8 cellular contexts compared by ENCODE assay signal in the genomic region with DNA sequence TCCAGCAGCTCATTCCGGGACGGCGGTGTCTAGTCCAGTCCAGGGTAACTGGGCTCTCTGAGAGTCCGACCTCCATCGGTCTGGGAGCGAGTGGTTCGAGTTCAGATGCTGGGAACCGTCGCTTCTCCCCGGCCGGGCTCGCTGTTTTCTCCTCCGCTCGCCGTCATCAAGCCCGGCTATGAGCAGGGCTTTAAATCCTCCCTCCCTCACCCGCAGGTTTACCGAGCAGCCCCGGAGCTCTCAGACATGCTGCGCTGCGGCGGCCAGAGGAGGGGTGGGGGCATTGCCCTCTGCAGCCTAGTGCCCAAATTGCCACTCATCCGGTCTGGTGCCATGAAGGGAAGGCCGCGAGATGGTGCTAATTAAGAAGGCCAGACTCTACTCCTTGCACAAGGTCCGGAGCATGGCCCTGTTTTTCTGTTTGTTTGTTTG. TPM values are rescaled to one million over a fixed set of nuclear protein-coding genes. Genes with fewer than 3 reads are reported as not detected.
DNase-seq lines count a peak whose midpoint lies in the region; ATAC-seq and TF ChIP-seq lines count a peak whose summit lies in the region.

No MANE protein-coding gene starts in this region.

- H3K79me1 ChIP-seq in neuronal stem cell (ENCODE audit: low read depth, low read length) = no peaks in the 10 kb centered on the region

- no peak overlapping the region for H3K27ac Mint-ChIP-seq in effector memory CD8-positive, alpha-beta T cell
- H3K27ac Mint-ChIP-seq in T-helper 2 cell treated with Interferon-gamma antibody and Interleukin-4, amounts not matched to agents 5 μg/mL and 100 μg/mL, for 36 hours = no peak overlapping the region
- H3K27ac Mint-ChIP-seq in Calu3 (ENCODE audit: unreplicated experiment) = no peak overlapping the region

- H3K4me1 Mint-ChIP-seq in effector memory CD8-positive, alpha-beta T cell (ENCODE audit: low read depth in 2 of 2) = peaks cover 12 to 17% of the 10 kb centered on the region in 2 donors
- H3K4me1 Mint-ChIP-seq in T-helper 2 cell treated with Interferon-gamma antibody and Interleukin-4, amounts not matched to agents 5 μg/mL and 100 μg/mL, for 36 hours (ENCODE audit: low read depth) = peaks cover 5% of the 10 kb centered on the region
- H3K4me1 Mint-ChIP-seq in Calu3 (ENCODE audit: low read depth, unreplicated experiment) = no peaks in the 10 kb centered on the region

- H3K4me2 ChIP-seq in neuronal stem cell (ENCODE audit: insufficient read depth, low read length, poor library complexity, severe bottlenecking) = peak overlapping the region; percentile 46

- H3K36me3 ChIP-seq in neuronal stem cell (replicated peaks in 1 of 2; ENCODE audit: control insufficient read depth in 2 of 2, insufficient read depth in 2 of 2, low read length in 2 of 2) = no peaks in the 10 kb centered on the region

- no peak overlapping the region for H3K23ac ChIP-seq in neuronal stem cell (ENCODE audit: low read depth, low read length, poor library complexity)

- no peaks in the 10 kb centered on the region for H3K9me3 Mint-ChIP-seq in effector memory CD8-positive, alpha-beta T cell
- no peaks in the 10 kb centered on the region for H3K9me3 Mint-ChIP-seq in T-helper 2 cell treated with Interferon-gamma antibody and Interleukin-4, amounts not matched to agents 5 μg/mL and 100 μg/mL, for 36 hours
- no peaks in the 10 kb centered on the region for H3K9me3 Mint-ChIP-seq in Calu3 (ENCODE audit: low read depth, unreplicated experiment)

- no peak overlapping the region for H4K91ac ChIP-seq in neuronal stem cell (ENCODE audit: low read depth, low read length, poor library complexity)

- no peak overlapping the region for H3K4ac ChIP-seq in neuronal stem cell (ENCODE audit: low read length)

- H4K8ac ChIP-seq in neuronal stem cell (ENCODE audit: low read depth, low read length) = no peak overlapping the region

- H2AFZ ChIP-seq in neuronal stem cell (ENCODE audit: low read length) = peak overlapping the region; percentile 87

- no CpG with 5 or more reads among the region's 26 CpGs for WGBS in neuronal stem cell (ENCODE audit: extremely low coverage in 2 of 2, insufficient read length in 2 of 2, insufficient replicate concordance in 1 of 2), 2 donors

- H2AK5ac ChIP-seq in neuronal stem cell (ENCODE audit: low read depth, low read length) = no peak overlapping the region

- peaks cover 4% of the 10 kb centered on the region for H3K36me3 Mint-ChIP-seq in effector memory CD8-positive, alpha-beta T cell (ENCODE audit: insufficient read depth)
- peaks cover 1% of the 10 kb centered on the region for H3K36me3 Mint-ChIP-seq in T-helper 2 cell treated with Interferon-gamma antibody and Interleukin-4, amounts not matched to agents 5 μg/mL and 100 μg/mL, for 36 hours (ENCODE audit: low read depth)
- no peaks in the 10 kb centered on the region for H3K36me3 Mint-ChIP-seq in Calu3 (ENCODE audit: insufficient read depth, unreplicated experiment)

- peaks cover 8 to 33% of the 10 kb centered on the region in 2 donors for H3K9me3 ChIP-seq in neuronal stem cell (replicated peaks in 1 of 2; ENCODE audit: control insufficient read depth in 2 of 2, insufficient read depth in 1 of 2, low read depth in 1 of 2, low read length in 2 of 2)

- H3K18ac ChIP-seq in neuronal stem cell (ENCODE audit: low read length) = no peak overlapping the region

- H3K14ac ChIP-seq in neuronal stem cell (ENCODE audit: low read length) = no peak overlapping the region

- H3K27me3 Mint-ChIP-seq in effector memory CD8-positive, alpha-beta T cell = peaks cover 63 to 95% of the 10 kb centered on the region in 2 donors
- peaks cover 89% of the 10 kb centered on the region for H3K27me3 Mint-ChIP-seq in T-helper 2 cell treated with Interferon-gamma antibody and Interleukin-4, amounts not matched to agents 5 μg/mL and 100 μg/mL, for 36 hours (ENCODE audit: low read depth)
- peaks cover under 1% of the 10 kb centered on the region for H3K27me3 Mint-ChIP-seq in Calu3 (ENCODE audit: unreplicated experiment)

- intact Hi-C loops in Calu3 (cut with micrococcal nuclease; ENCODE audit: unreplicated experiment) = loop anchor here (1.0 to 5.0 kb wide), 3 partner anchors 241 to 650 kb away; no protein-coding TSS in a partner anchor

- H2BK120ac ChIP-seq in neuronal stem cell (ENCODE audit: low read depth, low read length) = no peak overlapping the region

- no TSS peak for BruUV-seq in Calu3 (replicated peaks; lab: Mats Ljungman, UMichigan)

- H3K4me1 ChIP-seq in neuronal stem cell (ENCODE audit: control insufficient read depth in 2 of 2, insufficient read depth in 1 of 2, low read depth in 1 of 2, low read length in 2 of 2) = peaks cover 0 to 7% of the 10 kb centered on the region in 2 donors

- CTCF ChIA-PET in Calu3 (lab: Charles Lee) = no interaction called here

- peak overlapping the region in 1 of 2 donors; percentile 1 for H3K4me3 ChIP-seq in neuronal stem cell (ENCODE audit: low read length in 2 of 2)

- no peak overlapping the region for H3K27ac ChIP-seq in neuronal stem cell (replicated peaks; ENCODE audit: low read length)

- peak overlapping the region in 1 of 2 donors; percentile 50 for H3K4me3 Mint-ChIP-seq in effector memory CD8-positive, alpha-beta T cell
- no peak overlapping the region for H3K4me3 Mint-ChIP-seq in T-helper 2 cell treated with Interferon-gamma antibody and Interleukin-4, amounts not matched to agents 5 μg/mL and 100 μg/mL, for 36 hours
- no peak overlapping the region for H3K4me3 Mint-ChIP-seq in Calu3 (ENCODE audit: low read depth, unreplicated experiment)

- peak; percentile 21 for ATAC-seq in GM18861 (IDR thresholded peaks at IDR 0.05; ENCODE audit: unreplicated experiment)
- ATAC-seq in HG03066 (IDR thresholded peaks at IDR 0.05; ENCODE audit: low read depth, unreplicated experiment) = peak; percentile 8
- peak; percentile 32 for ATAC-seq in effector memory CD8-positive, alpha-beta T cell (replicated peaks)

- DNase-seq in effector memory CD8-positive, alpha-beta T cell = no peak
- DNase-seq in neuronal stem cell (ENCODE audit: low spot score) (no peak), SIG-M5 treated with dmso at 0.1 percent for 504 hours (lab: John Stamatoyannopoulos, UW; ENCODE audit: unreplicated experiment) (no peak), Calu3 (no peak), NCI-H2227 (lab: John Stamatoyannopoulos, UW; ENCODE audit: unreplicated experiment) (no peak)
- DNase-seq in T-helper 2 cell treated with Interferon-gamma antibody and Interleukin-4, amounts not matched to agents 5 μg/mL and 100 μg/mL, for 36 hours (ENCODE audit: low spot score) = no peak

- H2BK12ac ChIP-seq in neuronal stem cell (ENCODE audit: low read length) = no peak overlapping the region

- no peak overlapping the region for H2BK5ac ChIP-seq in neuronal stem cell (ENCODE audit: low read length)

- no peak overlapping the region for H2BK15ac ChIP-seq in neuronal stem cell (ENCODE audit: low read length)

- no peak for TF ChIP-seq CTCF in Calu3 (IDR thresholded peaks at IDR 0.05; ENCODE audit: unreplicated experiment)

- H3K27me3 ChIP-seq in neuronal stem cell (ENCODE audit: control insufficient read depth in 3 of 3, insufficient read depth in 3 of 3, low read depth in 1 of 3, low read length in 3 of 3) = peaks cover 53 to 99% (median 98%) of the 10 kb centered on the region in 3 experiments

- H3K9ac ChIP-seq in neuronal stem cell (ENCODE audit: low read depth, low read length, poor library complexity) = no peak overlapping the region

RNA-seq across cellular contexts. Expression of gene HAND2, which starts 23.2 kb away (rescaled TPM):
- polyA plus RNA-seq in neuronal stem cell (2013, experiment 1 of 2) = 0.06 TPM
- polyA plus RNA-seq in neuronal stem cell (2013, experiment 2 of 2) = 0.12 TPM
- total RNA-seq in Calu3 (2022) = 0.45 TPM in 1 of 2 replicates, not detected in the other
